In the genomic region with DNA sequence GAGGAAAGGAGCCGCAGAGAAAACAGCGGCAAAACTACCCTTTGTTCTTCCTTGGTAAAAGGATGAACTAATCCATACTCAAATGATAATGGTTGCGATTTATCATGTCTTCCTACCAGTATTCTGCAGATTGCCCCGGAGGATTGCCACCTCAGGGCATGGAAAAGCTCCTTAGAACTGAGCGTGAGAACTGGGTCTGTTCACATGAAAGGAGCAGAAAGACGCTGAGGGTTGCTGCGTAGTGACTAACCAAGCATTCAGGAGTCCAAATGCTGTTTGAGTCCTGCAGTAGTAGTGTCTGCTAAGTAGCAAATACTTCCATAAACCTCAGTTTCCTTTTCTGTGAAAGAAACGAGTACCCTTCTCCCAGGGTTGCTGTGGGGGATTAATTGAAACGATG, we compare ENCODE assay signal across 27 cellular contexts.
"Had no signal": no experiment of that assay in that cellular context is flagged by ENCODE, and none has a peak within 500 bp of the region (broad histone marks: within the 10 kb centered on the region; RNA-seq: fewer than 3 reads in every experiment).

No MANE protein-coding gene starts in this region.

- H3K36me3 Mint-ChIP-seq: immature natural killer cell; memory B cell; naive B cell; natural killer cell treated with Interleukin-12 subunit alpha and Interleukin-12 subunit beta and Interleukin-15 and Interleukin-18, amount 100 ng/mL, for 72 hours; neural progenitor cell had no signal

- H3K4me3 ChIP-seq: dorsolateral prefrontal cortex, heart right ventricle, lower lobe of right lung, mucosa of descending colon, neural progenitor cell, prostate gland, right atrium auricular region, smooth muscle cell, suprapubic skin, transverse colon, vagina had no signal

- H3K27ac ChIP-seq: dorsolateral prefrontal cortex, heart right ventricle, lower lobe of right lung, neural progenitor cell, parathyroid adenoma, prostate gland, right atrium auricular region, suprapubic skin, transverse colon, vagina had no signal

- H3K4me1 Mint-ChIP-seq: immature natural killer cell; memory B cell; naive B cell; stimulated activated naive CD8-positive, alpha-beta T cell treated with anti-CD3 and anti-CD28 coated beads, Interleukin-15, amount 100 ng/mL, for 72 hours had no signal

- H3K27ac Mint-ChIP-seq: immature natural killer cell; memory B cell; naive B cell; natural killer cell treated with Interleukin-12 subunit alpha and Interleukin-12 subunit beta and Interleukin-15 and Interleukin-18, amount 100 ng/mL, for 72 hours; neural progenitor cell; stimulated activated naive CD8-positive, alpha-beta T cell treated with anti-CD3 and anti-CD28 coated beads, Interleukin-15, amount 100 ng/mL, for 72 hours had no signal

- H3K4me1 ChIP-seq: heart right ventricle, lower lobe of right lung, parathyroid adenoma, prostate gland, right atrium auricular region, suprapubic skin, transverse colon, vagina had no signal

- ATAC-seq: heart right ventricle; lower lobe of right lung; mucosa of descending colon; natural killer cell treated with Interleukin-12 subunit alpha and Interleukin-12 subunit beta and Interleukin-15 and Interleukin-18, amount 100 ng/mL, for 72 hours; sciatic nerve; stimulated activated naive CD8-positive, alpha-beta T cell treated with anti-CD3 and anti-CD28 coated beads, Interleukin-15, amount 100 ng/mL, for 72 hours had no signal

- H3K36me3 ChIP-seq: heart right ventricle, lower lobe of right lung, neural progenitor cell, prostate gland, right atrium auricular region, suprapubic skin, transverse colon, vagina had no signal

- DNase-seq: dorsolateral prefrontal cortex; effector CD4-positive, alpha-beta T cell; glutamatergic neuron; heart right ventricle; hippocampal formation; immature natural killer cell; left ventricle myocardium superior; lower lobe of right lung; mucosa of descending colon; naive B cell; stimulated activated CD4-positive, alpha-beta T cell treated with anti-CD3 and anti-CD28 coated beads, Interleukin-12 subunit alpha, Interleukin-12 subunit beta, amount 100 ng/mL, for 4 hours; stimulated activated CD4-positive, alpha-beta T cell treated with anti-CD3 and anti-CD28 coated beads, Interleukin-1b, Interleukin-23, amount 100 ng/mL, for 48 hours; stimulated activated CD4-positive, alpha-beta T cell treated with anti-CD3 and anti-CD28 coated beads, Interleukin-4, amount 100 ng/mL, for 1 hour; stimulated activated CD8-positive, alpha-beta memory T cell treated with anti-CD3 and anti-CD28 coated beads, Interleukin-4, amount 100 ng/mL, for 48 hours; stimulated activated naive CD4-positive, alpha-beta T cell; stimulated activated naive CD8-positive, alpha-beta T cell treated with anti-CD3 and anti-CD28 coated beads, Interleukin-15, amount 100 ng/mL, for 72 hours; transverse colon had no signal

- H3K4me3 Mint-ChIP-seq: immature natural killer cell; memory B cell; naive B cell; natural killer cell treated with Interleukin-12 subunit alpha and Interleukin-12 subunit beta and Interleukin-15 and Interleukin-18, amount 100 ng/mL, for 72 hours; neural progenitor cell; stimulated activated naive CD8-positive, alpha-beta T cell treated with anti-CD3 and anti-CD28 coated beads, Interleukin-15, amount 100 ng/mL, for 72 hours had no signal

- H3K27me3 ChIP-seq: dorsolateral prefrontal cortex, heart right ventricle, neural progenitor cell, right atrium auricular region, suprapubic skin, transverse colon, vagina had no signal

- H3K27me3 Mint-ChIP-seq: natural killer cell treated with Interleukin-12 subunit alpha and Interleukin-12 subunit beta and Interleukin-15 and Interleukin-18, amount 100 ng/mL, for 72 hours; stimulated activated naive CD8-positive, alpha-beta T cell treated with anti-CD3 and anti-CD28 coated beads, Interleukin-15, amount 100 ng/mL, for 72 hours had no signal

- H3K9ac ChIP-seq: neural progenitor cell, parathyroid adenoma had no signal

- H2AFZ ChIP-seq: neural progenitor cell, parathyroid adenoma had no signal

- H3K79me2 ChIP-seq: parathyroid adenoma had no signal

- H3K9me3 ChIP-seq: heart right ventricle, lower lobe of right lung, mucosa of descending colon, prostate gland, right atrium auricular region, suprapubic skin, transverse colon, vagina had no signal

- H3K9me3 Mint-ChIP-seq: immature natural killer cell; memory B cell; naive B cell; natural killer cell treated with Interleukin-12 subunit alpha and Interleukin-12 subunit beta and Interleukin-15 and Interleukin-18, amount 100 ng/mL, for 72 hours had no signal

- H3K4me2 ChIP-seq: neural progenitor cell, smooth muscle cell had no signal
